In genomic region chr11:27075655-27076054, GRCh38 we compare ENCODE assay signal across 31 cellular contexts. TPM values are rescaled to one million over a fixed set of nuclear protein-coding genes. Genes with fewer than 3 reads are reported as not detected.
"Had no signal": no experiment of that assay in that cellular context is flagged by ENCODE, and none has a peak within 500 bp of the region (broad histone marks: within the 10 kb centered on the region; RNA-seq: fewer than 3 reads in every experiment).

No MANE protein-coding gene starts in this region.

- H3K27ac Mint-ChIP-seq: activated naive CD8-positive, alpha-beta T cell treated with anti-CD3 and anti-CD28 coated beads for 36 hours; T-helper 2 cell treated with Interferon-gamma antibody and Interleukin-4, amounts not matched to agents 5 μg/mL and 100 μg/mL, for 36 hours had no signal

- H3K4me3 ChIP-seq: adrenal gland, cardiac muscle cell, coronary artery, dorsolateral prefrontal cortex, heart right ventricle, left ventricle myocardium inferior, lung, mucosa of descending colon, pancreas, prostate gland, testis had no signal

- DNase-seq: activated CD4-positive, alpha-beta T cell treated with anti-CD3 and anti-CD28 coated beads for 4 hours; activated CD4-positive, alpha-beta T cell treated with anti-CD3 and anti-CD28 coated beads, Interleukin-2, amount 50 U/mL, for 4 hours; activated effector memory CD4-positive, alpha-beta T cell treated with Interleukin-2 at 50 U/mL for 16 hours; activated naive CD4-positive, alpha-beta T cell treated with Interleukin-2 at 50 U/mL for 16 hours; activated naive CD8-positive, alpha-beta T cell treated with anti-CD3 and anti-CD28 coated beads for 36 hours; activated T-cell treated with anti-CD3 and anti-CD28 coated beads for 4 hours; adrenal gland; aorta; dorsolateral prefrontal cortex; heart right ventricle; left ventricle myocardium inferior; mesendoderm; mucosa of descending colon; nucleus accumbens; stimulated activated CD4-positive, alpha-beta T cell treated with anti-CD3 and anti-CD28 coated beads, Interleukin-2, amount 100 ng/mL, for 48 hours; stimulated activated naive CD8-positive, alpha-beta T cell treated with anti-CD3 and anti-CD28 coated beads, Interleukin-15, Interleukin-2, amounts not matched to agents 100 U/mL and 50 U/mL, for 24 hours; T-helper 1 cell; testis; trophoblast cell had no signal

- H3K9me3 ChIP-seq: adrenal gland, mucosa of descending colon, pancreas, prostate gland, testis had no signal

- H3K4me3 Mint-ChIP-seq: activated naive CD8-positive, alpha-beta T cell treated with anti-CD3 and anti-CD28 coated beads for 36 hours; brain; nephron; T-helper 2 cell treated with Interferon-gamma antibody and Interleukin-4, amounts not matched to agents 5 μg/mL and 100 μg/mL, for 36 hours had no signal

- H3K36me3 Mint-ChIP-seq: activated naive CD8-positive, alpha-beta T cell treated with anti-CD3 and anti-CD28 coated beads for 36 hours had no signal

- H3K27ac ChIP-seq: adrenal gland, cardiac muscle cell, dorsolateral prefrontal cortex, heart right ventricle, left ventricle myocardium inferior, pancreas, prostate gland, testis had no signal

- ATAC-seq: heart right ventricle; mucosa of descending colon; pancreas; right cardiac atrium; stimulated activated naive CD8-positive, alpha-beta T cell treated with anti-CD3 and anti-CD28 coated beads, Interleukin-15, Interleukin-2, amounts not matched to agents 100 U/mL and 50 U/mL, for 24 hours had no signal

- H3K4me1 Mint-ChIP-seq: activated naive CD8-positive, alpha-beta T cell treated with anti-CD3 and anti-CD28 coated beads for 36 hours had no signal

- H3K27me3 Mint-ChIP-seq: activated naive CD8-positive, alpha-beta T cell treated with anti-CD3 and anti-CD28 coated beads for 36 hours; brain had no signal

- H3K27me3 ChIP-seq: cardiac muscle cell, dorsolateral prefrontal cortex, heart right ventricle, pancreas, testis had no signal

- H3K4me1 ChIP-seq: adrenal gland, heart right ventricle, left ventricle myocardium inferior, pancreas, prostate gland, testis had no signal

- H3K36me3 ChIP-seq: adrenal gland, cardiac muscle cell, heart right ventricle, left ventricle myocardium inferior, pancreas, prostate gland had no signal

RNA-seq across cellular contexts. Expression of gene BBOX1, which starts 35.0 kb away (rescaled TPM):
- total RNA-seq: activated naive CD8-positive, alpha-beta T cell treated with anti-CD3 and anti-CD28 coated beads for 36 hours; cardiac muscle cell; endothelial cell of umbilical vein; fibroblast of lung; fibroblast of villous mesenchyme; left ventricle myocardium inferior; mucosa of descending colon; right cardiac atrium had no signal
- polyA plus RNA-seq: adrenal gland, cardiac muscle cell, endothelial cell of umbilical vein, fibroblast of lung, heart right ventricle had no signal
